ENCODE assay signal across 8 cellular contexts in the genomic region with DNA sequence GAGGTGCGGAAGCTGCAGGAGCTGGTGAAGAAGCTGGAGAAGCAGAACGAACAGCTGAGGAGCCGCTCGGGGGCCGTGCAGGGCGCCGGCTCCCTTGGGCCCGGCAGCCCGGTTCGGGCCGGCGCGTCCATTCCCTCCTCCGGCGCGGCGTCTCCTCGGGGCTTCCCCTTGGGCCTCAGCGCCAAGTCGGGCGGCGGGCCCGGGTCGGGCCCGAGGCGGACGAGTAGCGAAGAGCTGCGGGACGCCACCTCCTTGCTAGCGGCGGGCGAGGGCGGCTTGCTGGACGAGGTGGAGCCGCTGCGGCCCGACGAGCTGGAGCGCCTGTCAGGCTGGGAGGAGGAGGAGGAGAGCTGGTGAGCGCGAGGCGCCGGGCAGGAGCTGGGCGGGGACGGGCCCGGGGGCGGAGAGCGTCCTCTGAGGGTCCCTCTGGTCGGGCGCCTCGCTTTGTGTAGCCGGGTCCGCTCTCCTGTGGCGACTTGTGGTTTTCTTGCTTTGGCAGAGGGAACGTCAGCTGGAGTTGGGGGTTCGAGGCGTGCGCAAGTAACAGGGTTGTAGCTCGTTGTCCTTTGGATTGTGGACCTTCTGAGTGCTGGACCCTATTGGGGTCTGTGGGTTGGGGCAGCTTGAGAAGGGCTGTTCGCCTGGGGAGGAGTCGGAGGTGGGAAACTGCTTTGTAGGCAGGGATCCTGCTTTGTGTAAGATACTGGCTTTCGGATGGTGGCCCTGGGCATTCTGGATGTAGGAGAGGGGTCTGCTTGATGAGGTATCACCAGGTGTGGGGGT. TPM values are rescaled to one million over a fixed set of nuclear protein-coding genes. Genes with fewer than 3 reads are reported as not detected.
A peak's percentile ranks its signal among the peaks of the same experiment; 100 is the strongest.
DNase-seq lines count a peak whose midpoint lies in the region; FAIRE-seq and TF ChIP-seq lines count a peak whose summit lies in the region.

No MANE protein-coding gene starts in this region.

- TF ChIP-seq CTCF in GM10266 (IDR thresholded peaks at IDR 0.05; ENCODE audit: control insufficient read depth, insufficient read depth, low read depth, missing control alignments) = no peak

- DNase-seq in GM10266 (ENCODE audit: extremely low spot score) (peak; percentile 43), H54 (ENCODE audit: insufficient read length, low spot score) (no peak), LoVo (ENCODE audit: low spot score) (peak; percentile 23), ecto neural progenitor cell (ENCODE audit: low spot score) (peak; percentile 82), lung microvascular endothelial cell (ENCODE audit: low read depth in 2 of 2) (peak; percentile 57 to 61), NCI-H187 (lab: John Stamatoyannopoulos, UW) (no peak)
- peak; percentile 86 for DNase-seq in activated CD4-positive, alpha-beta T cell treated with anti-CD3 and anti-CD28 coated beads, Interleukin-2, amount 10 ng/mL, durations not matched to agents 24 days and 14 days
- DNase-seq in stimulated activated CD4-positive, alpha-beta T cell treated with anti-CD3 and anti-CD28 coated beads, TNF-alpha, amount 100 ng/mL, for 4 hours (ENCODE audit: low read depth in 3 of 3) = peak; percentile 16 to 35 (median 16)

- H3K27me3 Mint-ChIP-seq in activated CD4-positive, alpha-beta T cell treated with anti-CD3 and anti-CD28 coated beads, Interleukin-2, amount 10 ng/mL, durations not matched to agents 24 days and 14 days = no peaks in the 10 kb centered on the region

- peaks cover 61% of the 10 kb centered on the region for H3K4me1 Mint-ChIP-seq in activated CD4-positive, alpha-beta T cell treated with anti-CD3 and anti-CD28 coated beads, Interleukin-2, amount 10 ng/mL, durations not matched to agents 24 days and 14 days

- peaks cover 11% of the 10 kb centered on the region for H3K36me3 Mint-ChIP-seq in activated CD4-positive, alpha-beta T cell treated with anti-CD3 and anti-CD28 coated beads, Interleukin-2, amount 10 ng/mL, durations not matched to agents 24 days and 14 days (ENCODE audit: low read depth)

- intact Hi-C loops in activated CD4-positive, alpha-beta T cell treated with anti-CD3 and anti-CD28 coated beads, Interleukin-2, amount 10 ng/mL, durations not matched to agents 24 days and 14 days (cut with micrococcal nuclease) = loop anchor here (1.0 to 10.0 kb wide), 10 partner anchors 9 to 563 kb away; a partner anchor contains a TSS

- peak; percentile 52 for TF ChIP-seq POLR2A in H54 (IDR thresholded peaks at IDR 0.05; ENCODE audit: low read depth, low read length)

- peak overlapping the region; percentile 100 for H3K4me3 Mint-ChIP-seq in activated CD4-positive, alpha-beta T cell treated with anti-CD3 and anti-CD28 coated beads, Interleukin-2, amount 10 ng/mL, durations not matched to agents 24 days and 14 days

- peak overlapping the region; percentile 98 for H3K27ac Mint-ChIP-seq in activated CD4-positive, alpha-beta T cell treated with anti-CD3 and anti-CD28 coated beads, Interleukin-2, amount 10 ng/mL, durations not matched to agents 24 days and 14 days

- no peak for FAIRE-seq in H54 (lab: Jason Lieb, UNC)

- H3K9me3 Mint-ChIP-seq in activated CD4-positive, alpha-beta T cell treated with anti-CD3 and anti-CD28 coated beads, Interleukin-2, amount 10 ng/mL, durations not matched to agents 24 days and 14 days = no peaks in the 10 kb centered on the region

RNA-seq across cellular contexts. Expression of a gene that starts 0.6 kb away (rescaled TPM):
- 77.6 and 80.2 TPM in 2 replicates for total RNA-seq in activated CD4-positive, alpha-beta T cell treated with anti-CD3 and anti-CD28 coated beads, Interleukin-2, amount 10 ng/mL, durations not matched to agents 24 days and 14 days
- total RNA-seq in lung microvascular endothelial cell = 16.8 and 18.5 TPM in 2 replicates

Comparison
In these comparisons a context has a peak if more than half of its experiments do, and no peak if none do; other contexts are left out.
1. DNase-seq: peak in GM10266 (single experiment), LoVo (single experiment), activated CD4-positive, alpha-beta T cell treated with anti-CD3 and anti-CD28 coated beads, Interleukin-2, amount 10 ng/mL, durations not matched to agents 24 days and 14 days (single experiment), ecto neural progenitor cell (single experiment), lung microvascular endothelial cell (2 of 2) and stimulated activated CD4-positive, alpha-beta T cell treated with anti-CD3 and anti-CD28 coated beads, TNF-alpha, amount 100 ng/mL, for 4 hours (3 of 3); none in H54 (single experiment) and NCI-H187 (0 of 2).